In genomic region chr9:131391504-131391903, GRCh38 we compare ENCODE assay signal across 17 cellular contexts. TPM values are rescaled to one million over a fixed set of nuclear protein-coding genes. Genes with fewer than 3 reads are reported as not detected.
DNase-seq lines count a peak whose midpoint lies in the region; ATAC-seq and TF ChIP-seq lines count a peak whose summit lies in the region.
"Had no signal": no experiment of that assay in that cellular context is flagged by ENCODE, and none has a peak within 500 bp of the region (broad histone marks: within the 10 kb centered on the region; RNA-seq: fewer than 3 reads in every experiment).

No MANE protein-coding gene starts in this region.

- H3K4me3 ChIP-seq in GM23338 (no peak overlapping the region), thyroid gland (replicated peaks in 1 of 3) (no peak overlapping the region), mucosa of descending colon (no peak overlapping the region)
- H3K4me3 ChIP-seq: A549, GM12878, HAP-1, K562 had no signal

- H3K4me3 Mint-ChIP-seq in GM23338: no peak overlapping the region; the same call in 2 of the 3 replicates
- no peak overlapping the region for H3K4me3 Mint-ChIP-seq in WTC11
- H3K4me3 Mint-ChIP-seq: HFFc6 had no signal

- H3K27me3 Mint-ChIP-seq in GM23338 (ENCODE audit: insufficient read depth, low read depth, poor library complexity) (peaks cover 20% of the 10 kb centered on the region), WTC11 (ENCODE audit: low read depth) (no peaks in the 10 kb centered on the region; the same call in 1 of the 2 replicates)
- H3K27me3 Mint-ChIP-seq: CD4-positive, CD25-positive, alpha-beta regulatory T cell had no signal

- H3K4me1 Mint-ChIP-seq in GM23338: peaks cover 25% of the 10 kb centered on the region
- peaks cover 33% of the 10 kb centered on the region for H3K4me1 Mint-ChIP-seq in WTC11

- no peak overlapping the region for H2AFZ ChIP-seq in GM23338

- 92 to 95% methylated on average over 4 of the region's 4 CpGs for WGBS in thyroid gland, 2 donors

- ATAC-seq in GM23338 (no peak), WTC11 (no peak), mucosa of descending colon (no peak)
- ATAC-seq: A549, GM12878, K562 had no signal

- H3F3A ChIP-seq in GM23338 (replicated peaks; ENCODE audit: low read depth): peaks cover 12% of the 10 kb centered on the region

- H3K4me1 ChIP-seq in GM23338 (ENCODE audit: insufficient read depth): peaks cover 23% of the 10 kb centered on the region
- H3K4me1 ChIP-seq in thyroid gland: peaks cover 23 to 27% of the 10 kb centered on the region in 2 donors
- H3K4me1 ChIP-seq in mucosa of descending colon (ENCODE audit: low read depth): peaks cover 16% of the 10 kb centered on the region

- H3K27ac Mint-ChIP-seq in GM23338 (no peak overlapping the region), WTC11 (peak overlapping the region; percentile 28; the same call in 1 of the 2 replicates)
- H3K27ac Mint-ChIP-seq: CD4-positive, CD25-positive, alpha-beta regulatory T cell; HFFc6 had no signal

- H3K9me3 Mint-ChIP-seq in GM23338: no peaks in the 10 kb centered on the region; the same call in 2 of the 3 replicates
- H3K9me3 Mint-ChIP-seq in WTC11: peaks cover under 1% of the 10 kb centered on the region; the same call in 1 of the 2 replicates
- H3K9me3 Mint-ChIP-seq: HFFc6 had no signal

- DNase-seq in GM23338 (ENCODE audit: low spot score): no peak
- DNase-seq in WTC11 (ENCODE audit: low spot score): no peak
- DNase-seq in epidermal melanocyte (ENCODE audit: insufficient read length, low spot score): peak; percentile 9
- DNase-seq in thyroid gland: no peak
- DNase-seq in mucosa of descending colon: no peak
- DNase-seq in AML-193 (lab: John Stamatoyannopoulos, UW): no peak
- DNase-seq in DMS153 (lab: John Stamatoyannopoulos, UW): no peak
- DNase-seq: Calu3; CD4-positive, CD25-positive, alpha-beta regulatory T cell; DMS 273 treated with DMSO at 0.1 percent for 48 hours; DMS79; GOT3; HFFc6 had no signal

- H3K27ac ChIP-seq in GM23338 (ENCODE audit: low read depth) (peak overlapping the region; percentile 97; the same call in 1 of the 2 replicates), thyroid gland (peak overlapping the region; percentile 3 to 75 (median 67))

- POLR2A ChIA-PET in WTC11 (lab: Charles Lee): interaction anchor here (1.2 kb wide), 1 partner anchor 18 kb away, joined by 4 read pairs; no protein-coding TSS in a partner anchor

- no peaks in the 10 kb centered on the region for H3K9me3 ChIP-seq in thyroid gland
- H3K9me3 ChIP-seq in mucosa of descending colon: no peaks in the 10 kb centered on the region
- H3K9me3 ChIP-seq: A549, HAP-1 had no signal

- H3K36me3 Mint-ChIP-seq in GM23338 (ENCODE audit: low read depth): peaks cover 10% of the 10 kb centered on the region
- 0 out of 2 replicates have a peak, but pooled peaks cover 3% of the 10 kb centered on the region for H3K36me3 Mint-ChIP-seq in WTC11
- H3K36me3 Mint-ChIP-seq: CD4-positive, CD25-positive, alpha-beta regulatory T cell had no signal

- H3K27me3 ChIP-seq in GM23338 (ENCODE audit: insufficient read depth) (no peaks in the 10 kb centered on the region), thyroid gland (no peaks in the 10 kb centered on the region)

- H3K36me3 ChIP-seq in GM23338 (ENCODE audit: insufficient read depth) (no peaks in the 10 kb centered on the region), thyroid gland (no peaks in the 10 kb centered on the region), mucosa of descending colon (ENCODE audit: low read depth) (no peaks in the 10 kb centered on the region)
- H3K36me3 ChIP-seq: HAP-1 had no signal

- H3K4me2 ChIP-seq in GM23338: no peak overlapping the region
- H3K4me2 ChIP-seq: A549 had no signal

- H3K9me2 ChIP-seq in GM23338 (ENCODE audit: insufficient read depth): no peaks in the 10 kb centered on the region

- peaks cover 28% of the 10 kb centered on the region for H3K79me2 ChIP-seq in GM23338 (replicated peaks; ENCODE audit: insufficient read depth)

- no peak for TF ChIP-seq POLR2A in thyroid gland (IDR thresholded peaks at IDR 0.05)

- intact Hi-C loops in thyroid gland (cut with DNase I): no loop called here
- intact Hi-C loops in mucosa of descending colon (cut with DNase I, micrococcal nuclease): no loop called here

- peaks cover 11% of the 10 kb centered on the region for H4K20me1 ChIP-seq in GM23338 (replicated peaks; ENCODE audit: insufficient read depth)

- CTCF ChIA-PET in WTC11 (lab: Charles Lee): interaction anchor here (1.8 kb wide), 1 partner anchor 55 kb away, joined by 4 read pairs; no protein-coding TSS in a partner anchor

- no peak for TF ChIP-seq CTCF in GM23338 (conservative IDR thresholded peaks at IDR 0.05; ENCODE audit: low read depth in 2 of 2)
- no peak for TF ChIP-seq CTCF in WTC11 (IDR thresholded peaks at IDR 0.05)
- no peak for TF ChIP-seq CTCF in thyroid gland (IDR thresholded peaks at IDR 0.05)
- TF ChIP-seq CTCF in mucosa of descending colon (IDR thresholded peaks at IDR 0.05): no peak

TF ChIP-seq in GM23338, 12 proteins besides CTCF, POLR2A, EP300 and RAD21:
- TF ChIP-seq ZNF114 (CRISPR knock-in tag; IDR thresholded peaks at IDR 0.05): no peak
- no peak for TF ChIP-seq EZH2 (IDR thresholded peaks at IDR 0.05; ENCODE audit: low read depth, unreplicated experiment)
- TF ChIP-seq REST (IDR thresholded peaks at IDR 0.05; ENCODE audit: unreplicated experiment): no peak
- TF ChIP-seq ZNF331 (CRISPR knock-in tag; IDR thresholded peaks at IDR 0.05; ENCODE audit: low read depth): no peak
- no peak for TF ChIP-seq CREB1 (CRISPR knock-in tag; IDR thresholded peaks at IDR 0.05; ENCODE audit: low read depth)
- TF ChIP-seq JUNB (IDR thresholded peaks at IDR 0.05; ENCODE audit: unreplicated experiment): no peak
TF ChIP-seq in GM23338: peak in this region for 0.

TF ChIP-seq in WTC11, 78 proteins besides CTCF, POLR2A, EP300 and RAD21:
- TF ChIP-seq JAZF1 (CRISPR knock-in tag; IDR thresholded peaks at IDR 0.05): no peak

RNA-seq across cellular contexts. Expression of gene PRRC2B, which starts 2.4 kb away (rescaled TPM):
- total RNA-seq in GM23338 (2014; rRNA removed; shearing (Covaris generic)): 171 and 193 TPM in 2 replicates
- 41.4 and 45.0 TPM in 2 replicates for polyA plus RNA-seq in GM23338 (2016; fragmentation: Nextera tagmentation; extraction: Ambion mirVana)
- total RNA-seq in WTC11 (2021) (272 to 314 TPM (median 311 TPM) in 3 replicates), thyroid gland (100 to 1,000 TPM in 3 of 4 donors, 10 to 100 TPM in 1; 81.7 to 159 (median 117) TPM), mucosa of descending colon (100 to 1,000 TPM; 105 to 175 (median 113) TPM)
